ENCODE assay signal across 8 cellular contexts in the genomic region with DNA sequence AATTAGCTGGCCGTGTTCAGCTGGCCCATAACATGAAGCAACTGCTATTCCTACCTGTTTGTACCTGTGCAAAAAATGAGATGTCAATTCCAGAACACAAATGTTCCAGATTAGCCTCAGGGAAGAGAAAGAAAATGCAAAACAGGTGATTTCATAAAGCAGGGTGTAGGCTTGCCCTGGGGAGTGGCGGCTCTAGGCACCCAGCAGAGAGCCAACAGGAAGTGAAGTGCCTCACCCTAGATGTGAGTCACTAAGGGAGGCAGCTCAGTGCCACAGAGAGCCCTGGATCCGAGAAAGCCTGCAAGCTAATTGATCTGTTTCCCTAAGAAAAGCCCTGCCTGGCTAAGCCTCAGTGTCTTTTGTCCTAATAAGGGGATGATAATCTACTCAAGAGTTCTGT.
DNase-seq lines count a peak whose midpoint lies in the region; ATAC-seq, FAIRE-seq and TF ChIP-seq lines count a peak whose summit lies in the region.

No MANE protein-coding gene starts in this region.

- H3K36me3 Mint-ChIP-seq in activated T-cell treated with anti-CD3 and anti-CD28 coated beads, Interleukin-2, amount 50 U/mL, for 4 hours (ENCODE audit: insufficient read depth): no peaks in the 10 kb centered on the region

- TF ChIP-seq CTCF in retinal pigment epithelial cell (conservative IDR thresholded peaks at IDR 0.05; ENCODE audit: low read depth, low read length): no peak
- TF ChIP-seq CTCF in GM20000 (IDR thresholded peaks at IDR 0.05; ENCODE audit: extremely low read depth, missing control alignments): no peak

- no peaks in the 10 kb centered on the region for H3K27me3 Mint-ChIP-seq in activated T-cell treated with anti-CD3 and anti-CD28 coated beads, Interleukin-2, amount 50 U/mL, for 4 hours (ENCODE audit: low read depth)

- FAIRE-seq in RCC 7860 (lab: Jason Lieb, UNC): peak; percentile 86

- H3K9me3 Mint-ChIP-seq in activated T-cell treated with anti-CD3 and anti-CD28 coated beads, Interleukin-2, amount 50 U/mL, for 4 hours: peaks cover 6% of the 10 kb centered on the region

- H3K4me1 Mint-ChIP-seq in activated T-cell treated with anti-CD3 and anti-CD28 coated beads, Interleukin-2, amount 50 U/mL, for 4 hours (ENCODE audit: low read depth): peaks cover 5% of the 10 kb centered on the region

- no peak for DNase-seq in activated T-cell treated with anti-CD3 and anti-CD28 coated beads, Interleukin-2, amount 50 U/mL, for 4 hours
- no peak for DNase-seq in activated T-cell treated with anti-CD3 and anti-CD28 coated beads, Interleukin-2, amount 50 U/mL, for 1 hour
- DNase-seq in RCC 7860 (ENCODE audit: low spot score): peak; percentile 79
- DNase-seq in epidermal melanocyte (ENCODE audit: insufficient read length, low spot score): peak; percentile 28
- peak; percentile 78 for DNase-seq in retinal pigment epithelial cell (ENCODE audit: low read depth)
- no peak for DNase-seq in GM20000 (ENCODE audit: low spot score)
- DNase-seq in middle frontal gyrus (ENCODE audit: extremely low spot score, low spot score): no peak

- no peak overlapping the region for H3K4me3 Mint-ChIP-seq in activated T-cell treated with anti-CD3 and anti-CD28 coated beads, Interleukin-2, amount 50 U/mL, for 4 hours

- no peak overlapping the region for H3K4me3 ChIP-seq in retinal pigment epithelial cell (ENCODE audit: low read length)

- ATAC-seq in activated T-cell treated with anti-CD3 and anti-CD28 coated beads, Interleukin-2, amount 50 U/mL, for 4 hours: peak; percentile 55 to 76
- peak; percentile 78 for ATAC-seq in HG03025 (IDR thresholded peaks at IDR 0.05; ENCODE audit: low FRiP score, unreplicated experiment)

Comparison
In these comparisons a context has a peak if more than half of its experiments do, and no peak if none do; other contexts are left out.
1. DNase-seq: peak in RCC 7860 (single experiment), epidermal melanocyte (single experiment) and retinal pigment epithelial cell (single experiment); none in activated T-cell treated with anti-CD3 and anti-CD28 coated beads, Interleukin-2, amount 50 U/mL, for 4 hours (single experiment), activated T-cell treated with anti-CD3 and anti-CD28 coated beads, Interleukin-2, amount 50 U/mL, for 1 hour (single experiment), GM20000 (single experiment) and middle frontal gyrus (single experiment).